Comparison of ENCODE assay signal across 13 cellular contexts in the genomic region with DNA sequence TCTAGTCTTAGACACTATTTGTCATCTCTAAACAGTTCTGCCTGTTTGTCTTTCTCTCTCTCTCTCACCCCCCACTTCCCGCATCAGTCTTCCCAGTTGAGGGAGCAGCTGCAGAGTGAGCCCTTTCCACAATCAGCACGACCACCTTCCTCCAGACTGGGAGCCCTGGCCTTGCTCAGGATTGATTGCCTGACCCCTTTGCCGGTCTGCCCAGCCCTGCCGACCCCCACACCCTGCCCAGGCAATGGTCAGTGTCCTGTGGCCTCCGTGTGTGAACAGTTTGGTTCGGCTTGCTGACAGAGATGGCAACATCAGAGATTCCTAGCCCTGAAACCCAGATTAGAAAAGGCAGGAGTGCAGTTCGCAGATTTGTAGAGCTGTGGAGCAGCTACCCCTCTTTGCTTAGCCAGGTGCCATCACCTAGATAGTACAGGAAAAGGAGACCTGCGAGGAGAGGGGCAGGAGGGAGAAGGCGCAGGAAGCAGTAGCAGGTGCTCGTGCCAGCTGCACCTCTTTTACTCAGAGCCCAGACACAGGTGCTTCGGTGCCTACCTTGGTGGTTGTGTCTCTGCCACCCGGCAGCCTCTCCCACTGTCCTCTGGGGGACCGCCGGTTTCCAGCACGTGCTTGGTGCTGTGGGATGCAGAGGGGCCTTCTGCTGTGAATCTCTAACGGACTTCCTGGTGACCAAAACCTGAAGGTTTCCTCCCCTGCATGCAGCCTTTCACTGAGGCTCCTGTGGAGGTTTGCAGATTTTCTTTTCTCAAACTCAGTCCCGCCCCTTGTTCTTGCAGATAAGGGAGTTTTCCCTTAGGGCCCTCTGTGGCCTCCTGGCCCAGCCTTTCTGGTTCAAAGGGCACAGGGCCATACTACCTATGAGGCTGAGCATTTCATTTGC.
DNase-seq lines count a peak whose midpoint lies in the region; ATAC-seq and TF ChIP-seq lines count a peak whose summit lies in the region.
"Had no signal": no experiment of that assay in that cellular context is flagged by ENCODE, and none has a peak within 500 bp of the region (broad histone marks: within the 10 kb centered on the region; RNA-seq: fewer than 3 reads in every experiment).

No MANE protein-coding gene starts in this region.

- H3K4me3 ChIP-seq in breast epithelium (peak overlapping the region in 2 of 3 donors; percentile 7 to 30), upper lobe of right lung (peak overlapping the region; percentile 35), GM23248 (no peak overlapping the region)
- H3K4me3 ChIP-seq: prostate gland had no signal

- no peak overlapping the region for H3K9ac ChIP-seq in GM23248

- H3K36me3 Mint-ChIP-seq in MCF 10A (ENCODE audit: insufficient read depth, unreplicated experiment) (no peaks in the 10 kb centered on the region), memory B cell (peaks cover 7% of the 10 kb centered on the region)
- peaks cover 8% of the 10 kb centered on the region for H3K36me3 Mint-ChIP-seq in activated T-helper 2 cell treated with anti-CD3 and anti-CD28 coated beads, Interferon-gamma antibody, Interleukin-2, Interleukin-4, amounts not matched to agents 10 μg/mL and 5 μg/mL and 100 μg/mL, durations not matched to agents 14 hours and 24 hours and 36 hours (ENCODE audit: low read depth)
- H3K36me3 Mint-ChIP-seq: brain had no signal

- no peaks in the 10 kb centered on the region for H3K9me2 ChIP-seq in GM23248 (ENCODE audit: insufficient read depth)

- no peaks in the 10 kb centered on the region for H3K79me2 ChIP-seq in GM23248 (ENCODE audit: insufficient read depth)

- H3K27ac Mint-ChIP-seq in MCF 10A (ENCODE audit: low read depth, unreplicated experiment) (no peak overlapping the region), memory B cell (peak overlapping the region; percentile 89)
- no peak overlapping the region for H3K27ac Mint-ChIP-seq in activated T-helper 2 cell treated with anti-CD3 and anti-CD28 coated beads, Interferon-gamma antibody, Interleukin-2, Interleukin-4, amounts not matched to agents 10 μg/mL and 5 μg/mL and 100 μg/mL, durations not matched to agents 14 hours and 24 hours and 36 hours
- H3K27ac Mint-ChIP-seq: brain had no signal

- H3K9me3 ChIP-seq in breast epithelium, result no peaks in the 10 kb centered on the region
- no peaks in the 10 kb centered on the region for H3K9me3 ChIP-seq in upper lobe of right lung
- H3K9me3 ChIP-seq in GM23248 (ENCODE audit: low read depth), result no peaks in the 10 kb centered on the region
- H3K9me3 ChIP-seq: prostate gland had no signal

- TF ChIP-seq CTCF in breast epithelium (IDR thresholded peaks at IDR 0.05) (no peak), MCF 10A (IDR thresholded peaks at IDR 0.05; ENCODE audit: unreplicated experiment) (no peak), upper lobe of right lung (IDR thresholded peaks at IDR 0.05) (no peak)

- H3K36me3 ChIP-seq in breast epithelium (no peaks in the 10 kb centered on the region), upper lobe of right lung (no peaks in the 10 kb centered on the region), GM23248 (ENCODE audit: low read depth) (no peaks in the 10 kb centered on the region)
- H3K36me3 ChIP-seq: prostate gland had no signal

- no peak for TF ChIP-seq POLR2A in breast epithelium (IDR thresholded peaks at IDR 0.05)

- H3K4me1 Mint-ChIP-seq in MCF 10A (ENCODE audit: insufficient read depth, unreplicated experiment) (no peaks in the 10 kb centered on the region), memory B cell (peaks cover 24% of the 10 kb centered on the region)
- peaks cover 48% of the 10 kb centered on the region for H3K4me1 Mint-ChIP-seq in activated T-helper 2 cell treated with anti-CD3 and anti-CD28 coated beads, Interferon-gamma antibody, Interleukin-2, Interleukin-4, amounts not matched to agents 10 μg/mL and 5 μg/mL and 100 μg/mL, durations not matched to agents 14 hours and 24 hours and 36 hours (ENCODE audit: low read depth)

- WGBS in GM23248 (ENCODE audit: low coverage in 1 of 2, low lambda C conversion rate in 2 of 2, missing lambda C conversion rate in 2 of 2), 2 experiments, result 65% methylated on average over 16 to 17 of the region's 17 CpGs

- H3K9me3 Mint-ChIP-seq in MCF 10A (ENCODE audit: unreplicated experiment), result no peaks in the 10 kb centered on the region
- H3K9me3 Mint-ChIP-seq in activated T-helper 2 cell treated with anti-CD3 and anti-CD28 coated beads, Interferon-gamma antibody, Interleukin-2, Interleukin-4, amounts not matched to agents 10 μg/mL and 5 μg/mL and 100 μg/mL, durations not matched to agents 14 hours and 24 hours and 36 hours, result no peaks in the 10 kb centered on the region
- H3K9me3 Mint-ChIP-seq in memory B cell, result no peaks in the 10 kb centered on the region

- no TSS peak for BruUV-seq in MCF 10A (replicated peaks; lab: Mats Ljungman, UMichigan)

- H4K20me1 ChIP-seq in GM23248 (ENCODE audit: insufficient read depth), result no peaks in the 10 kb centered on the region

- H3K4me1 ChIP-seq in breast epithelium (no peaks in the 10 kb centered on the region), upper lobe of right lung (no peaks in the 10 kb centered on the region), GM23248 (ENCODE audit: insufficient read depth) (no peaks in the 10 kb centered on the region)
- H3K4me1 ChIP-seq: prostate gland had no signal

- peak overlapping the region in 1 of 2 donors; percentile 3 for H3K27ac ChIP-seq in breast epithelium
- no peak overlapping the region for H3K27ac ChIP-seq in upper lobe of right lung
- no peak overlapping the region for H3K27ac ChIP-seq in GM23248
- H3K27ac ChIP-seq: prostate gland, VCaP had no signal

- in situ Hi-C loops in GM23248 (cut with MboI), result no loop called here

- POLR2A ChIA-PET in MCF 10A (lab: Yijun Ruan, JAX), result no interaction called here

- peaks cover 34% of the 10 kb centered on the region for H3K27me3 Mint-ChIP-seq in MCF 10A (ENCODE audit: insufficient read depth, unreplicated experiment)
- peaks cover 37% of the 10 kb centered on the region for H3K27me3 Mint-ChIP-seq in activated T-helper 2 cell treated with anti-CD3 and anti-CD28 coated beads, Interferon-gamma antibody, Interleukin-2, Interleukin-4, amounts not matched to agents 10 μg/mL and 5 μg/mL and 100 μg/mL, durations not matched to agents 14 hours and 24 hours and 36 hours (ENCODE audit: low read depth)
- no peaks in the 10 kb centered on the region for H3K27me3 Mint-ChIP-seq in memory B cell

- no peak for DNase-seq in breast epithelium (ENCODE audit: low spot score in 2 of 2)
- no peak for DNase-seq in MCF 10A (ENCODE audit: unreplicated experiment)
- no peak for DNase-seq in activated T-helper 2 cell treated with anti-CD3 and anti-CD28 coated beads, Interferon-gamma antibody, Interleukin-2, Interleukin-4, amounts not matched to agents 10 μg/mL and 5 μg/mL and 100 μg/mL, durations not matched to agents 14 hours and 24 hours and 36 hours (ENCODE audit: low spot score)
- no peak for DNase-seq in memory B cell (ENCODE audit: low spot score in 2 of 2)
- no peak for DNase-seq in upper lobe of right lung
- no peak for DNase-seq in NCI-H226
- DNase-seq in GM23248, result no peak
- DNase-seq: erythroblast, NCI-H1092 treated with DMSO at 0.1 percent for 48 hours had no signal

- no peak overlapping the region for H2AFZ ChIP-seq in GM23248

- ATAC-seq in memory B cell (ENCODE audit: low read depth), result peak; percentile 53
- no peak for ATAC-seq in upper lobe of right lung
- no peak for ATAC-seq in GM18868 (IDR thresholded peaks at IDR 0.05; ENCODE audit: unreplicated experiment)

- no peak overlapping the region for H3K4me3 Mint-ChIP-seq in MCF 10A (ENCODE audit: unreplicated experiment)
- peak overlapping the region; percentile 68 for H3K4me3 Mint-ChIP-seq in activated T-helper 2 cell treated with anti-CD3 and anti-CD28 coated beads, Interferon-gamma antibody, Interleukin-2, Interleukin-4, amounts not matched to agents 10 μg/mL and 5 μg/mL and 100 μg/mL, durations not matched to agents 14 hours and 24 hours and 36 hours (ENCODE audit: low read depth)
- H3K4me3 Mint-ChIP-seq in memory B cell, result peak overlapping the region; percentile 69
- H3K4me3 Mint-ChIP-seq: brain had no signal

- CTCF ChIA-PET in MCF 10A (lab: Yijun Ruan, JAX), result no interaction called here

- intact Hi-C loops in breast epithelium (cut with DNase I; ENCODE audit: low total_unique reads), result no loop called here
- intact Hi-C loops in MCF 10A (cut with micrococcal nuclease), result no loop called here
- intact Hi-C loops in activated T-helper 2 cell treated with anti-CD3 and anti-CD28 coated beads, Interferon-gamma antibody, Interleukin-2, Interleukin-4, amounts not matched to agents 10 μg/mL and 5 μg/mL and 100 μg/mL, durations not matched to agents 14 hours and 24 hours and 36 hours (cut with micrococcal nuclease), result loop anchor here (5.0 kb wide), 1 partner anchor 116 kb away; no protein-coding TSS in a partner anchor
- intact Hi-C loops in upper lobe of right lung (cut with DNase I), result no loop called here

- no peaks in the 10 kb centered on the region for H3K27me3 ChIP-seq in breast epithelium
- no peaks in the 10 kb centered on the region for H3K27me3 ChIP-seq in upper lobe of right lung
- H3K27me3 ChIP-seq in GM23248 (replicated peaks; ENCODE audit: insufficient read depth), result peaks cover 50% of the 10 kb centered on the region

- no peaks in the 10 kb centered on the region for H3F3A ChIP-seq in GM23248 (ENCODE audit: insufficient read depth)

- no peak overlapping the region for H3K4me2 ChIP-seq in GM23248 (ENCODE audit: unreplicated experiment)
